17 cellular contexts compared by ENCODE assay signal in genomic region chr10:131677671-131678070, GRCh38.
"Had no signal": no experiment of that assay in that cellular context is flagged by ENCODE, and none has a peak within 500 bp of the region (broad histone marks: within the 10 kb centered on the region; RNA-seq: fewer than 3 reads in every experiment).

No MANE protein-coding gene starts in this region.

- H3K27ac ChIP-seq: dorsolateral prefrontal cortex, epithelial cell of prostate, foreskin keratinocyte, sigmoid colon had no signal

- H3K4me3 Mint-ChIP-seq: activated CD8-positive, alpha-beta T cell treated with anti-CD3 and anti-CD28 coated beads for 36 hours; stimulated activated naive B cell treated with anti-CD40 and anti-IgM and Interleukin-4, amounts not matched to agents 10 μg/mL and 1 μg/mL and 100 μg/mL, for 72 hours had no signal

- H3K4me1 ChIP-seq: foreskin keratinocyte, sigmoid colon had no signal

- H3K9me3 ChIP-seq: sigmoid colon had no signal

- H3K36me3 Mint-ChIP-seq: brain; naive thymus-derived CD8-positive, alpha-beta T cell had no signal

- H3K9me3 Mint-ChIP-seq: activated T-helper 2 cell treated with anti-CD3 and anti-CD28 coated beads, Interferon-gamma antibody, Interleukin-2, Interleukin-4, amounts not matched to agents 10 μg/mL and 5 μg/mL and 100 μg/mL, durations not matched to agents 14 hours and 24 hours and 36 hours had no signal

- DNase-seq: activated CD4-positive, alpha-beta T cell treated with anti-CD3 and anti-CD28 coated beads for 48 hours; activated CD4-positive, CD25-positive, alpha-beta regulatory T cell; activated CD8-positive, alpha-beta T cell treated with anti-CD3 and anti-CD28 coated beads for 36 hours; activated naive CD4-positive, alpha-beta T cell treated with Interleukin-2 at 50 U/mL for 16 hours; activated T-cell treated with anti-CD3 and anti-CD28 coated beads, Interleukin-2, amount 50 U/mL, for 1 hour; anterior cingulate cortex; caudate nucleus; foreskin keratinocyte; hippocampal formation; mesenchymal stem cell; naive thymus-derived CD8-positive, alpha-beta T cell; sigmoid colon; stimulated activated naive B cell treated with anti-CD40 and anti-IgM and Interleukin-4, amounts not matched to agents 10 μg/mL and 1 μg/mL and 100 μg/mL, for 72 hours had no signal

- ATAC-seq: activated CD8-positive, alpha-beta T cell treated with anti-CD3 and anti-CD28 coated beads for 36 hours; foreskin keratinocyte; naive thymus-derived CD8-positive, alpha-beta T cell; stimulated activated naive B cell treated with anti-CD40 and anti-IgM and Interleukin-4, amounts not matched to agents 10 μg/mL and 1 μg/mL and 100 μg/mL, for 72 hours had no signal

- H3K27me3 ChIP-seq: foreskin keratinocyte had no signal

- H3K27ac Mint-ChIP-seq: activated CD8-positive, alpha-beta T cell treated with anti-CD3 and anti-CD28 coated beads for 36 hours; activated T-helper 2 cell treated with anti-CD3 and anti-CD28 coated beads, Interferon-gamma antibody, Interleukin-2, Interleukin-4, amounts not matched to agents 10 μg/mL and 5 μg/mL and 100 μg/mL, durations not matched to agents 14 hours and 24 hours and 36 hours; naive thymus-derived CD8-positive, alpha-beta T cell; stimulated activated naive B cell treated with anti-CD40 and anti-IgM and Interleukin-4, amounts not matched to agents 10 μg/mL and 1 μg/mL and 100 μg/mL, for 72 hours had no signal

- H3K36me3 ChIP-seq: sigmoid colon had no signal

- H3K27me3 Mint-ChIP-seq: activated CD8-positive, alpha-beta T cell treated with anti-CD3 and anti-CD28 coated beads for 36 hours had no signal

- H3K4me1 Mint-ChIP-seq: naive thymus-derived CD8-positive, alpha-beta T cell had no signal

- H3K4me3 ChIP-seq: dorsolateral prefrontal cortex, sigmoid colon had no signal
